Comparison of ENCODE assay signal across 20 cellular contexts in the genomic region with DNA sequence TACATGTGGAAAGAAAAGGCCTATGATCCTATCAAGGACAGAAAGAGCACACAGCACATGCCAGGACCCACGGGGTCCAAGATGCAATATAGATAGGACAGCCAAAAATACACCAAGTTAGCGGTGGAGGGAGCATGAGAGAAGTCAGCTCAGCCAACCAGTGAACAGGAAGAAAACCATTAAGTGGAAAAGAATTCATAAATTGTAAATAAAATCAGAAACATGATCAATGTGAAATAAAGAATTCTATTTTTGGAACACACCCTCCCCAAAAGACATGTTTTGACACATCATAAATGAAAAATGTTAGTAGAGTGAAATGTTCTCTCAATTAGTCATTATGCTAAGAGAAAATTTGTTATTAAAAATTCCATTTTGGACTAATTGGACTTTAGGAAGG.
"Had no signal": no experiment of that assay in that cellular context is flagged by ENCODE, and none has a peak within 500 bp of the region (broad histone marks: within the 10 kb centered on the region; RNA-seq: fewer than 3 reads in every experiment).

No MANE protein-coding gene starts in this region.

- H3K4me3 ChIP-seq: lung, psoas muscle, right lobe of liver, suprapubic skin, thyroid gland had no signal

- H3K27ac ChIP-seq: foreskin keratinocyte, psoas muscle, right lobe of liver, suprapubic skin had no signal

- DNase-seq: cortex of kidney; effector memory CD4-positive, alpha-beta T cell; kidney; left cardiac atrium; left ventricle myocardium superior; mesenchymal stem cell; midbrain; psoas muscle; retina; right lobe of liver; stimulated activated CD4-positive, alpha-beta T cell treated with anti-CD3 and anti-CD28 coated beads, Interleukin-4, amount 100 ng/mL, for 1 hour; stimulated activated CD8-positive, alpha-beta memory T cell treated with anti-CD3 and anti-CD28 coated beads, Interleukin-4, amount 100 ng/mL, for 48 hours; stimulated activated naive CD8-positive, alpha-beta T cell treated with anti-CD3 and anti-CD28 coated beads, Interleukin-15, Interleukin-2, amounts not matched to agents 100 U/mL and 50 U/mL, for 24 hours; thyroid gland had no signal

- H3K27me3 ChIP-seq: foreskin keratinocyte, right lobe of liver, suprapubic skin, thyroid gland had no signal

- H3K36me3 ChIP-seq: right lobe of liver, suprapubic skin, thyroid gland had no signal

- ATAC-seq: esophagus mucosa; foreskin keratinocyte; left cardiac atrium; left ventricle myocardium superior; natural killer cell treated with Interleukin-12 subunit alpha and Interleukin-12 subunit beta and Interleukin-15 and Interleukin-18, amount 100 ng/mL, for 72 hours; psoas muscle; right lobe of liver; stimulated activated effector memory CD8-positive, alpha-beta T cell treated with anti-CD3 and anti-CD28 coated beads, Interleukin-12 subunit alpha, Interleukin-12 subunit beta, amount 100 ng/mL, for 72 hours; stimulated activated naive CD8-positive, alpha-beta T cell treated with anti-CD3 and anti-CD28 coated beads, Interleukin-15, Interleukin-2, amounts not matched to agents 100 U/mL and 50 U/mL, for 24 hours had no signal

- H3K4me1 ChIP-seq: psoas muscle, right lobe of liver, suprapubic skin had no signal

- H3K9me3 ChIP-seq: psoas muscle, right lobe of liver, suprapubic skin, thyroid gland had no signal
